23 cellular contexts compared by ENCODE assay signal in genomic region chr14:86788229-86788628, GRCh38.
A peak's percentile ranks its signal among the peaks of the same experiment; 100 is the strongest.
DNase-seq lines count a peak whose midpoint lies in the region; ATAC-seq and TF ChIP-seq lines count a peak whose summit lies in the region.
"Had no signal": no experiment of that assay in that cellular context is flagged by ENCODE, and none has a peak within 500 bp of the region (broad histone marks: within the 10 kb centered on the region; RNA-seq: fewer than 3 reads in every experiment).

No MANE protein-coding gene starts in this region.

- intact Hi-C loops in A673 (cut with micrococcal nuclease; ENCODE audit: unreplicated experiment), result no loop called here

- no peaks in the 10 kb centered on the region for H3K27me3 ChIP-seq in A673 (replicated peaks; ENCODE audit: insufficient read depth, low read depth, low read length, poor library complexity)
- H3K27me3 ChIP-seq in HAP-1 (ENCODE audit: low read depth), result no peaks in the 10 kb centered on the region
- H3K27me3 ChIP-seq: body of pancreas, right atrium auricular region, spleen had no signal

- CTCF ChIA-PET in A673 (lab: Charles Lee), result no interaction called here

- H3K36me3 ChIP-seq in A673 (ENCODE audit: insufficient read depth, low read length, poor library complexity, severe bottlenecking) (no peaks in the 10 kb centered on the region), HAP-1 (replicated peaks) (no peaks in the 10 kb centered on the region)
- H3K36me3 ChIP-seq: right atrium auricular region, spleen had no signal

- no peaks in the 10 kb centered on the region for H3K9me3 ChIP-seq in A673 (ENCODE audit: low read depth, low read length, poor library complexity, severe bottlenecking)
- H3K9me3 ChIP-seq in HAP-1, result no peaks in the 10 kb centered on the region
- H3K9me3 ChIP-seq: body of pancreas, right atrium auricular region had no signal

- peaks cover 14% of the 10 kb centered on the region for H3K4me1 ChIP-seq in A673 (ENCODE audit: insufficient read depth, low read length, poor library complexity, severe bottlenecking)
- no peaks in the 10 kb centered on the region for H3K4me1 ChIP-seq in HAP-1
- H3K4me1 ChIP-seq: A549, body of pancreas, right atrium auricular region, spleen had no signal

- H3K27ac ChIP-seq in A673 (ENCODE audit: low read depth, low read length, poor library complexity, severe bottlenecking), result peak overlapping the region; percentile 75
- H3K27ac ChIP-seq: A549, body of pancreas, right atrium auricular region, spleen had no signal

- H3K4me3 ChIP-seq in A673 (ENCODE audit: low read depth, low read length, poor library complexity, severe bottlenecking) (no peak overlapping the region), fibroblast of mammary gland (ENCODE audit: control insufficient read depth, low read depth, low read length) (no peak overlapping the region), HAP-1 (no peak overlapping the region)
- H3K4me3 ChIP-seq: A549, body of pancreas, lung, right atrium auricular region, spleen had no signal

- TF ChIP-seq CTCF in A673 (conservative IDR thresholded peaks at IDR 0.05; ENCODE audit: low read depth, low read length) (no peak), fibroblast of mammary gland (conservative IDR thresholded peaks at IDR 0.05; ENCODE audit: control insufficient read depth, insufficient read depth, low read depth, low read length) (no peak)

- POLR2A ChIA-PET in A673 (lab: Charles Lee; ENCODE audit: low non-redundant PET), result interaction anchor here (0.5 kb wide), 1 partner anchor 12 kb away, joined by 3 read pairs; no protein-coding TSS in a partner anchor

- in situ Hi-C loops in HAP-1 (cut with MboI; ENCODE audit: low sequenced_read_pairs), result no loop called here

- DNase-seq in A673 (ENCODE audit: low spot score), result no peak
- DNase-seq in HT1080 (ENCODE audit: low read depth), result peak; percentile 3
- DNase-seq in fibroblast of mammary gland (ENCODE audit: low read depth), result peak; percentile 33
- no peak for DNase-seq in SKM-1 (lab: John Stamatoyannopoulos, UW; ENCODE audit: unreplicated experiment)
- no peak for DNase-seq in occipital lobe (lab: John Stamatoyannopoulos, UW)
- DNase-seq in HAP-1 (ENCODE audit: low spot score in 2 of 2), result no peak
- DNase-seq: activated CD4-positive, alpha-beta T cell treated with anti-CD3 and anti-CD28 coated beads, Interleukin-2, amount 10 ng/mL, durations not matched to agents 24 days and 14 days; activated gamma-delta T cell; activated T-cell treated with anti-CD3 and anti-CD28 coated beads, Interleukin-2, amount 50 U/mL, for 24 hours; body of pancreas; effector CD4-positive, alpha-beta T cell; NCI-H2029; NCI-H2227 treated with DMSO at 0.1 percent for 48 hours; spleen; stimulated activated CD4-positive, alpha-beta T cell treated with anti-CD3 and anti-CD28 coated beads, Interleukin-2, amount 100 ng/mL, for 48 hours; SW 1271; T-helper 9 cell; trophoblast cell had no signal

- ATAC-seq in SK-N-SH treated with all-trans-retinoic acid at 6 μM for 48 hours (peak; percentile 30; the same call in 1 of the 3 replicates), HG03139 (IDR thresholded peaks at IDR 0.05; ENCODE audit: unreplicated experiment) (no peak)
- ATAC-seq: A549, body of pancreas had no signal

- BruUV-seq in A673 (replicated peaks; lab: Mats Ljungman, UMichigan), result no TSS peak

TF ChIP-seq in SK-N-SH treated with all-trans-retinoic acid at 6 μM for 48 hours, 23 proteins besides CTCF, POLR2A, EP300 and RAD21:
- TF ChIP-seq, protein P1, sequence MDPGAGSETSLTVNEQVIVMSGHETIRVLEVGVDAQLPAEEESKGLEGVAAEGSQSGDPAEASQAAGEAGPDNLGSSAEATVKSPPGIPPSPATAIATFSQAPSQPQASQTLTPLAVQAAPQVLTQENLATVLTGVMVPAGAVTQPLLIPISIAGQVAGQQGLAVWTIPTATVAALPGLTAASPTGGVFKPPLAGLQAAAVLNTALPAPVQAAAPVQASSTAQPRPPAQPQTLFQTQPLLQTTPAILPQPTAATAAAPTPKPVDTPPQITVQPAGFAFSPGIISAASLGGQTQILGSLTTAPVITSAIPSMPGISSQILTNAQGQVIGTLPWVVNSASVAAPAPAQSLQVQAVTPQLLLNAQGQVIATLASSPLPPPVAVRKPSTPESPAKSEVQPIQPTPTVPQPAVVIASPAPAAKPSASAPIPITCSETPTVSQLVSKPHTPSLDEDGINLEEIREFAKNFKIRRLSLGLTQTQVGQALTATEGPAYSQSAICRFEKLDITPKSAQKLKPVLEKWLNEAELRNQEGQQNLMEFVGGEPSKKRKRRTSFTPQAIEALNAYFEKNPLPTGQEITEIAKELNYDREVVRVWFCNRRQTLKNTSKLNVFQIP (CRISPR knock-in tag; IDR thresholded peaks at IDR 0.05; ENCODE audit: borderline replicate concordance, low read depth), result no peak
- TF ChIP-seq ZNF565 (CRISPR knock-in tag; conservative IDR thresholded peaks at IDR 0.05; ENCODE audit: low read depth), result no peak
- no peak for TF ChIP-seq ZFP3 (CRISPR knock-in tag; IDR thresholded peaks at IDR 0.05)
- TF ChIP-seq ZC3H10 (CRISPR knock-in tag; IDR thresholded peaks at IDR 0.05), result no peak
- TF ChIP-seq ZNF70 (CRISPR knock-in tag; IDR thresholded peaks at IDR 0.05), result no peak
- TF ChIP-seq OSR1 (CRISPR knock-in tag; IDR thresholded peaks at IDR 0.05), result no peak
- no peak for TF ChIP-seq ARNTL (CRISPR knock-in tag; IDR thresholded peaks at IDR 0.05; ENCODE audit: borderline replicate concordance, low read depth)
- TF ChIP-seq GLIS3 (CRISPR knock-in tag; IDR thresholded peaks at IDR 0.05), result no peak
- TF ChIP-seq ISL1 (CRISPR knock-in tag; IDR thresholded peaks at IDR 0.05), result no peak; the same call in 1 of the 2 replicates
- TF ChIP-seq ZNF8 (CRISPR knock-in tag; IDR thresholded peaks at IDR 0.05), result no peak
- TF ChIP-seq PATZ1 (CRISPR knock-in tag; IDR thresholded peaks at IDR 0.05; ENCODE audit: borderline replicate concordance), result no peak
- no peak for TF ChIP-seq ESRRG (CRISPR knock-in tag; IDR thresholded peaks at IDR 0.05)
- TF ChIP-seq ZFP30 (CRISPR knock-in tag; IDR thresholded peaks at IDR 0.05), result no peak
- TF ChIP-seq TOX (CRISPR knock-in tag; IDR thresholded peaks at IDR 0.05; ENCODE audit: borderline replicate concordance), result no peak; the same call in 1 of the 2 replicates
- TF ChIP-seq, protein P2, sequence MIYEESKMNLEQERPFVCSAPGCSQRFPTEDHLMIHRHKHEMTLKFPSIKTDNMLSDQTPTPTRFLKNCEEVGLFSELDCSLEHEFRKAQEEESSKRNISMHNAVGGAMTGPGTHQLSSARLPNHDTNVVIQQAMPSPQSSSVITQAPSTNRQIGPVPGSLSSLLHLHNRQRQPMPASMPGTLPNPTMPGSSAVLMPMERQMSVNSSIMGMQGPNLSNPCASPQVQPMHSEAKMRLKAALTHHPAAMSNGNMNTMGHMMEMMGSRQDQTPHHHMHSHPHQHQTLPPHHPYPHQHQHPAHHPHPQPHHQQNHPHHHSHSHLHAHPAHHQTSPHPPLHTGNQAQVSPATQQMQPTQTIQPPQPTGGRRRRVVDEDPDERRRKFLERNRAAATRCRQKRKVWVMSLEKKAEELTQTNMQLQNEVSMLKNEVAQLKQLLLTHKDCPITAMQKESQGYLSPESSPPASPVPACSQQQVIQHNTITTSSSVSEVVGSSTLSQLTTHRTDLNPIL (CRISPR knock-in tag; IDR thresholded peaks at IDR 0.05; ENCODE audit: low read depth), result no peak
TF ChIP-seq in SK-N-SH treated with all-trans-retinoic acid at 6 μM for 48 hours: peak in this region for 0.

Comparison
In these comparisons a context has a peak if more than half of its experiments do, and no peak if none do; other contexts are left out.
1. DNase-seq: peak in HT1080 (single experiment) and fibroblast of mammary gland (single experiment); none in A673 (single experiment), SKM-1 (single experiment), occipital lobe (single experiment) and HAP-1 (0 of 2).